8 cellular contexts compared by ENCODE assay signal in the genomic region with DNA sequence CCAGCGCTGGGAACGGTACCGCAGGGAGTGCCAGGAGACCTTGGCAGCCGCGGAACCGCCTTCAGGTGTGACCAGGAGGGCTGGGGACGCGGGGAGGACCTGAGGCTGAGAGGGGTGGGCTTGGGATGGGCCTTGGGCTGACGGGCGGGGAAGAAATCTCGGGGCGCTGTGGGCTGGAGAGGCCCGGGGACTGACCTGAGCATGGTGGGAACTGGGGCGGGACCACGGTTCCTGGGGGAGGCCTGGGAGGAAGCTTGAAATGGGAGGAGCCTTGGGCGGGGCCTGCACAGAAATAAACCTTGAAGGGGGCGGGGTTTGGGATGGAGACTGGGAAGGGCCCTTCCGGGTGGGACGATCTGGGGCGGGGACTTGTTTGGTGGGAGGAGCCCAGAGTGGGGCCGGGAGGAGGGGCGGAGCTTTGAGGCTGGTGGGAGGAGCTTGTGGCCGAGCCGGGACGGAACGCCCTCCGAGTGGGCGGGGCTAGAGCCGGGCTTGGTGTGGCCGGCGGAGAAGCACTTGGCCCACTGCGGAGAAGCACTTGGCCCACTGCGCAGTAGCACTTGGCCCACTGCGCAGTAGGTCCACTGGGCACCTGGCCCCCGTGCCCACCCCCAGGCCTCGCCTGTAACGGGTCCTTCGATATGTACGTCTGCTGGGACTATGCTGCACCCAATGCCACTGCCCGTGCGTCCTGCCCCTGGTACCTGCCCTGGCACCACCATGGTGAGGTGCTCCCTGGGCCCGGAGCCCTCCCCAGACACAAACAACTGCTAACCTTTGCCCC. TPM values are rescaled to one million over a fixed set of nuclear protein-coding genes. Genes with fewer than 3 reads are reported as not detected.
DNase-seq lines count a peak whose midpoint lies in the region; TF ChIP-seq lines count a peak whose summit lies in the region.

No MANE protein-coding gene starts in this region.

- H3K79me2 ChIP-seq in fibroblast of lung (ENCODE audit: control insufficient read depth, insufficient read depth, low read length): no peaks in the 10 kb centered on the region

- H3K4me2 ChIP-seq in fibroblast of lung (ENCODE audit: extremely low read depth, insufficient read depth, low read length): no peak overlapping the region

- no peaks in the 10 kb centered on the region for H3K9me3 ChIP-seq in ES-I3 (ENCODE audit: control insufficient read depth, insufficient read depth, low read length)
- H3K9me3 ChIP-seq in fibroblast of lung (ENCODE audit: control insufficient read depth, insufficient read depth, low read depth, low read length): no peaks in the 10 kb centered on the region
- H3K9me3 ChIP-seq in mucosa of stomach (ENCODE audit: control insufficient read depth, low read length): no peaks in the 10 kb centered on the region
- no peaks in the 10 kb centered on the region for H3K9me3 ChIP-seq in transverse colon

- peak; percentile 64 for TF ChIP-seq POLR2A in transverse colon (IDR thresholded peaks at IDR 0.05)

- no peak overlapping the region for H3K27ac ChIP-seq in fibroblast of lung (ENCODE audit: insufficient read depth, low read length)
- H3K27ac ChIP-seq in transverse colon: peak overlapping the region; percentile 44 to 80 (median 64)

- H3K27me3 ChIP-seq in H7 (ENCODE audit: control insufficient read depth, insufficient read depth, low read length) (peaks cover 32% of the 10 kb centered on the region), fibroblast of lung (ENCODE audit: control insufficient read depth, insufficient read depth, low read length) (peaks cover 7% of the 10 kb centered on the region), mucosa of stomach (ENCODE audit: control insufficient read depth, insufficient read depth, low read length) (peaks cover 24% of the 10 kb centered on the region), transverse colon (peaks cover 56% of the 10 kb centered on the region)

- DNase-seq in H7 (peak; percentile 100), NCI-H2227 treated with DMSO at 0.1 percent for 48 hours (lab: John Stamatoyannopoulos, UW) (peak; percentile 30), fibroblast of lung (ENCODE audit: low read depth in 2 of 2) (peak; percentile 14 to 72), transverse colon (peak; percentile 94), NCI-H1694 treated with DMSO at 0.1 percent for 48 hours (lab: John Stamatoyannopoulos, UW) (no peak)
- DNase-seq in activated CD8-positive, alpha-beta memory T cell treated with anti-CD3 and anti-CD28 coated beads, Interleukin-2, amount 50 U/mL, for 48 hours: peak; percentile 94

- H3K9ac ChIP-seq in ES-I3 (ENCODE audit: low read depth, low read length): peak overlapping the region; percentile 71
- H3K9ac ChIP-seq in fibroblast of lung (ENCODE audit: insufficient read depth, low read length): no peak overlapping the region
- peak overlapping the region; percentile 71 for H3K9ac ChIP-seq in mucosa of stomach (ENCODE audit: low read length)

- H2AFZ ChIP-seq in fibroblast of lung (ENCODE audit: low read length): no peak overlapping the region

- TF ChIP-seq EP300 in transverse colon (IDR thresholded peaks at IDR 0.05; ENCODE audit: low read depth): no peak

- H3K36me3 ChIP-seq in ES-I3 (ENCODE audit: insufficient read depth, low read length) (no peaks in the 10 kb centered on the region), H7 (replicated peaks; ENCODE audit: control insufficient read depth, insufficient read depth, low read length) (no peaks in the 10 kb centered on the region), fibroblast of lung (ENCODE audit: control insufficient read depth, insufficient read depth, low read length) (no peaks in the 10 kb centered on the region), mucosa of stomach (ENCODE audit: control insufficient read depth, insufficient read depth, low read length) (no peaks in the 10 kb centered on the region), transverse colon (no peaks in the 10 kb centered on the region)

- intact Hi-C loops in transverse colon (cut with DNase I; ENCODE audit: low total_unique reads): no loop called here

- H4K20me1 ChIP-seq in fibroblast of lung (ENCODE audit: control insufficient read depth, extremely low read depth, insufficient read depth, low read length): no peaks in the 10 kb centered on the region

- 0 to 6% methylated on average over 8 to 42 of the region's 42 CpGs for WGBS in transverse colon (ENCODE audit: low coverage in 1 of 2), 2 donors

- TF ChIP-seq CTCF in fibroblast of lung (conservative IDR thresholded peaks at IDR 0.05 in 1 of 2, IDR thresholded peaks at IDR 0.05 in 1 of 2; ENCODE audit: low read depth in 1 of 2, low read length in 2 of 2) (no peak), transverse colon (IDR thresholded peaks at IDR 0.05) (no peak)

- in situ Hi-C loops in transverse colon (cut with MboI; ENCODE audit: low pct_ligation_motif_present in 1 of 4, low pct_unique_long_range_greater_than_20kb in 1 of 4, low sequenced_read_pairs in 3 of 4): no loop called here

- peak overlapping the region; percentile 58 for H3K4me3 ChIP-seq in H7 (ENCODE audit: insufficient read depth, low read depth, low read length)
- no peak overlapping the region for H3K4me3 ChIP-seq in fibroblast of lung (replicated peaks in 1 of 4; ENCODE audit: control extremely low read depth in 1 of 4, insufficient read depth in 1 of 4, low read depth in 3 of 4, low read length in 4 of 4)
- H3K4me3 ChIP-seq in mucosa of stomach (ENCODE audit: low read length): no peak overlapping the region
- peak overlapping the region in 3 of 4 donors; percentile 23 to 45 (median 29) for H3K4me3 ChIP-seq in transverse colon

- peaks cover 7% of the 10 kb centered on the region for H3K4me1 ChIP-seq in ES-I3 (ENCODE audit: insufficient read depth, low read length)
- H3K4me1 ChIP-seq in fibroblast of lung (ENCODE audit: control insufficient read depth, extremely low read depth, insufficient read depth, low read length): peaks cover 12% of the 10 kb centered on the region
- H3K4me1 ChIP-seq in mucosa of stomach (ENCODE audit: control insufficient read depth, insufficient read depth, low read length): peaks cover 18% of the 10 kb centered on the region
- H3K4me1 ChIP-seq in transverse colon: peaks cover 0 to 35% (median 30%) of the 10 kb centered on the region in 4 donors

RNA-seq across cellular contexts. Expression of a gene that starts 2.8 kb away (rescaled TPM):
- 0.81 TPM in 1 of 2 replicates, not detected in the other for total RNA-seq in H7 (2014; rRNA removed; shearing (Covaris generic))
- total RNA-seq in fibroblast of lung: not detected in 2 replicates
- polyA plus RNA-seq in fibroblast of lung: 0.05 and 0.25 TPM in 2 replicates
- polyA plus RNA-seq in fibroblast of lung (2012): 0.05 and 0.15 TPM in 2 replicates
- polyA minus RNA-seq in fibroblast of lung (ENCODE audit: low replicate concordance): not detected in 2 replicates
- total RNA-seq in transverse colon: 10 to 100 TPM; 10.1 to 40.4 (median 14.1) TPM

RNA-seq across cellular contexts. Expression of a gene that starts 20.9 kb away (rescaled TPM):
- 407 and 467 TPM in 2 replicates for total RNA-seq in H7 (2014; rRNA removed; shearing (Covaris generic))
- total RNA-seq in fibroblast of lung (361 and 362 TPM in 2 replicates), transverse colon (100 to 1,000 TPM in 2 of 4 donors, 10 to 100 TPM in 2; 39.3 to 407 (median 93.4) TPM)
- polyA plus RNA-seq in fibroblast of lung: 440 and 635 TPM in 2 replicates
- polyA plus RNA-seq in fibroblast of lung (2012): 700 and 741 TPM in 2 replicates
- 180 and 223 TPM in 2 replicates for polyA minus RNA-seq in fibroblast of lung (ENCODE audit: low replicate concordance)

RNA-seq across cellular contexts. Expression of a gene that starts 21.6 kb away (rescaled TPM):
- 26.2 and 30.1 TPM in 2 replicates for total RNA-seq in H7 (2014; rRNA removed; shearing (Covaris generic))
- total RNA-seq in fibroblast of lung (4.9 and 9.4 TPM in 2 replicates), transverse colon (10 to 100 TPM in 1 of 4 donors, 1 to 10 TPM in 2, under 1 TPM in 1; 0.75 to 17.3 (median 7.2) TPM)
- 4.6 and 5.8 TPM in 2 replicates for polyA plus RNA-seq in fibroblast of lung
- polyA plus RNA-seq in fibroblast of lung (2012): 8.9 and 9.8 TPM in 2 replicates
- polyA minus RNA-seq in fibroblast of lung (ENCODE audit: low replicate concordance): 21.3 and 34.2 TPM in 2 replicates

RNA-seq across cellular contexts. Expression of a gene that starts 31.7 kb away (rescaled TPM):
- 42.5 and 48.6 TPM in 2 replicates for total RNA-seq in H7 (2014; rRNA removed; shearing (Covaris generic))
- 34.7 and 69.9 TPM in 2 replicates for total RNA-seq in fibroblast of lung
- polyA plus RNA-seq in fibroblast of lung: 11.0 and 11.2 TPM in 2 replicates
- polyA plus RNA-seq in fibroblast of lung (2012): 20.1 and 23.8 TPM in 2 replicates
- polyA minus RNA-seq in fibroblast of lung (ENCODE audit: low replicate concordance): 46.3 and 99.1 TPM in 2 replicates
- total RNA-seq in transverse colon: 10 to 100 TPM; 40.8 to 64.3 (median 60.0) TPM

RNA-seq across cellular contexts. Expression of a gene that starts 59.8 kb away (rescaled TPM):
- 26.3 and 30.0 TPM in 2 replicates for total RNA-seq in H7 (2014; rRNA removed; shearing (Covaris generic))
- total RNA-seq in fibroblast of lung (3.1 and 3.3 TPM in 2 replicates), transverse colon (10 to 100 TPM; 14.1 to 40.8 (median 19.6) TPM)
- polyA plus RNA-seq in fibroblast of lung: 1.6 and 2.0 TPM in 2 replicates
- 4.3 and 4.5 TPM in 2 replicates for polyA plus RNA-seq in fibroblast of lung (2012)
- polyA minus RNA-seq in fibroblast of lung (ENCODE audit: low replicate concordance): 1.3 and 1.6 TPM in 2 replicates

Comparison
In these comparisons a context has a peak if more than half of its experiments do, and no peak if none do; other contexts are left out.
1. H3K4me3 ChIP-seq: peak in H7 (single experiment) and transverse colon (3 of 4); none in fibroblast of lung (0 of 4) and mucosa of stomach (single experiment).